In the genomic region with DNA sequence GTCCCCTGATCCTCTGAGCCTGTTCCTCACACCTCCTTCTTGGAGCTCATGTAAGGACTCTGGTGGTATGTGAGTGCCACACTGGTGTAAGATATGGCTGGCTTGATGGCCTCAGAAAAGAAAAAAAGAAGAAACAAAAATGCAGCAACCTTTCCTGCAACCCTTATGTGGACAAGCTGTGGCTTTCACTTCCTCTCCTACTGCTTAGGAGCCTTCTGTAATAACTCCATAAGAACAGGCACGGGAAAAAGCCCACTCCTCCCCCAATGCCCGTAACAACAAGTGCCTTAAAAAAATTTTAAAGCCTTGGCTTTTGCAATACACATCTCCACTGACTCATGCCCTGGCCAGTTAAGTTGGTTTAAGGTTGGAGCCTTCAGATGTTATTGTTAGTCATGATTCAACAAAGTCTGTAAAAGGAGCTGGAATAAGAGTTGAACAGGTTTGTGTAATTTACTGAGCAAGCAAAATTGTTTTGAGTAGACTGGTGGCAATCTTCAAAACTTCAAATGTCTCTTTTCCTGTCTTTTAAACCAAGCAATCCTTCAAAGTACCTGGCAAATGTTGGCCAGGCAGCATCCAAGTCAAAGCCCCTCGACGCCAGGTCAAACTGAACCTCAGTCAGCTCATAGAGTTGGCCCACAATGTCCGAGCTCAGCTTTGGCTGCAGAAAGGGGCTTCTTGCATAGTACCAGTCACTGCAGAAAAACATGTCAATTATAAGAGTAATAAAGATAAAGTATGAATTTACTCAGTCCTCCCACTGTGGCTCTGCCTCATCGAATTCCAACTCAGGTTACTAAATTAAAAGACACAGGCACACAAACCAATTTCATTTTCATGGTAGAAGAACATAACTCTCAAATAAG, we compare ENCODE assay signal across 8 cellular contexts. TPM values are rescaled to one million over a fixed set of nuclear protein-coding genes. Genes with fewer than 3 reads are reported as not detected.
A peak's percentile ranks its signal among the peaks of the same experiment; 100 is the strongest.
DNase-seq lines count a peak whose midpoint lies in the region; ATAC-seq and TF ChIP-seq lines count a peak whose summit lies in the region.
"Had no signal": no experiment of that assay in that cellular context is flagged by ENCODE, and none has a peak within 500 bp of the region (broad histone marks: within the 10 kb centered on the region; RNA-seq: fewer than 3 reads in every experiment).

No MANE protein-coding gene starts in this region.

- no peak for TF ChIP-seq POLR2A in esophagus squamous epithelium (IDR thresholded peaks at IDR 0.05)

- no peaks in the 10 kb centered on the region for H3K27me3 ChIP-seq in OCI-LY3 (ENCODE audit: low read depth, low read length)
- H3K27me3 ChIP-seq in esophagus squamous epithelium = no peaks in the 10 kb centered on the region

- H3K4me2 ChIP-seq in OCI-LY3 (ENCODE audit: low read length) = peak overlapping the region; percentile 67

- DNase-seq in esophagus squamous epithelium (lab: John Stamatoyannopoulos, UW) (no peak), smooth muscle cell of the brain vasculature (ENCODE audit: low read depth, low spot score) (peak; percentile 33)

- no peaks in the 10 kb centered on the region for H4K20me1 ChIP-seq in OCI-LY3 (ENCODE audit: insufficient read depth, low read length)

- H3K4me1 ChIP-seq in OCI-LY3 (ENCODE audit: low read length) = peaks cover 44% of the 10 kb centered on the region
- H3K4me1 ChIP-seq in esophagus squamous epithelium = peaks cover 0 to 63% (median 14%) of the 10 kb centered on the region in 3 donors

- H2AFZ ChIP-seq in OCI-LY3 (ENCODE audit: low read depth, low read length) = no peak overlapping the region

- ATAC-seq in GM19438 (IDR thresholded peaks at IDR 0.05; ENCODE audit: low read depth, unreplicated experiment) (peak; percentile 77), GM21381 (IDR thresholded peaks at IDR 0.05; ENCODE audit: unreplicated experiment) (no peak), HG02938 (IDR thresholded peaks at IDR 0.05; ENCODE audit: unreplicated experiment) (no peak), HG02610 (IDR thresholded peaks at IDR 0.05; ENCODE audit: unreplicated experiment) (no peak)
- ATAC-seq: Panc1 had no signal

- TF ChIP-seq CTCF in OCI-LY3 (IDR thresholded peaks at IDR 0.05; ENCODE audit: low read depth, low read length) (no peak), esophagus squamous epithelium (IDR thresholded peaks at IDR 0.05) (no peak)

- intact Hi-C loops in esophagus squamous epithelium (cut with DNase I) = no loop called here

- H3K79me2 ChIP-seq in OCI-LY3 (ENCODE audit: low read length) = no peaks in the 10 kb centered on the region

- 59 to 66% methylated on average over 6 of the region's 6 CpGs for WGBS in esophagus squamous epithelium, 2 donors

- H3K4me3 ChIP-seq in OCI-LY3 (ENCODE audit: low read length) (peak overlapping the region; percentile 18), esophagus squamous epithelium (no peak overlapping the region)

- H3K27ac ChIP-seq in OCI-LY3 (ENCODE audit: low read length) (no peak overlapping the region; the same call in 1 of the 2 replicates), esophagus squamous epithelium (peak overlapping the region; percentile 53 to 82 (median 68))

- H3K9ac ChIP-seq in OCI-LY3 (ENCODE audit: low read length) = no peak overlapping the region

- H3K9me3 ChIP-seq in OCI-LY3 (ENCODE audit: insufficient read depth, low read length) (no peaks in the 10 kb centered on the region), esophagus squamous epithelium (no peaks in the 10 kb centered on the region)

- H3K36me3 ChIP-seq in OCI-LY3 (replicated peaks; ENCODE audit: low read depth, low read length) = peaks cover 82% of the 10 kb centered on the region
- H3K36me3 ChIP-seq in esophagus squamous epithelium = peaks cover 17 to 98% (median 22%) of the 10 kb centered on the region in 3 donors

RNA-seq across cellular contexts. Expression of gene FYCO1, which starts 22.9 kb away (rescaled TPM):
- total RNA-seq in esophagus squamous epithelium = 10 to 100 TPM; 17.8 to 33.3 (median 25.0) TPM

RNA-seq across cellular contexts. Expression of gene CXCR6, which starts 29.5 kb away (rescaled TPM):
- total RNA-seq in esophagus squamous epithelium = 10 to 100 TPM in 1 of 4 donors, 1 to 10 TPM in 3; 1.7 to 12.0 (median 4.4) TPM

RNA-seq across cellular contexts. Expression of gene XCR1, which starts 54.5 kb away (rescaled TPM):
- under 1 TPM in 3 of 4 donors, not detected in 1; 0.08 to 0.19 (median 0.12) TPM for total RNA-seq in esophagus squamous epithelium
